1 cellular context compared by ENCODE assay signal in genomic region chr21:14491269-14491681, GRCh38.
TF ChIP-seq lines count a peak whose summit lies in the region.

No MANE protein-coding gene starts in this region.

TF ChIP-seq in K562, 482 proteins besides CTCF, POLR2A, EP300 and RAD21 (continued from another document and continues in another):
- TF ChIP-seq PREB (CRISPR knock-in tag; IDR thresholded peaks at IDR 0.05) (no peak), ZNF311 (CRISPR knock-in tag; IDR thresholded peaks at IDR 0.05) (0 out of 2 replicates have a peak, but pooled peaks have one; percentile 19), PML (IDR thresholded peaks at IDR 0.05; ENCODE audit: low read length) (no peak), KDM1A (IDR thresholded peaks at IDR 0.05) (peak; percentile 81 to 85), CCNT2 (IDR thresholded peaks at IDR 0.05; ENCODE audit: borderline replicate concordance, extremely low read depth, insufficient read length, low read depth, low read length) (peak; percentile 47), SMARCC2 (IDR thresholded peaks at IDR 0.05; ENCODE audit: low read depth) (peak; percentile 48; the same call in 1 of the 2 replicates), CTBP1 (IDR thresholded peaks at IDR 0.05; ENCODE audit: borderline replicate concordance) (no peak; the same call in 1 of the 2 replicates), NFATC3 (IDR thresholded peaks at IDR 0.05) (no peak), POLR2B (IDR thresholded peaks at IDR 0.05; ENCODE audit: low read depth, partially characterized antibody) (peak; percentile 28), ZNF354B (CRISPR knock-in tag; IDR thresholded peaks at IDR 0.05) (no peak), RBM25 (IDR thresholded peaks at IDR 0.05; ENCODE audit: low read depth, low read length, severe bottlenecking) (peak; percentile 73), NKRF (IDR thresholded peaks at IDR 0.05; ENCODE audit: borderline replicate concordance) (no peak), RBM39 (optimal IDR thresholded peaks at IDR 0.05; ENCODE audit: low read depth, low read length) (no peak), ZNF23 (CRISPR knock-in tag; IDR thresholded peaks at IDR 0.05) (no peak), MECOM (CRISPR knock-in tag; IDR thresholded peaks at IDR 0.05) (no peak), HES1 (IDR thresholded peaks at IDR 0.05; ENCODE audit: low read depth) (peak; percentile 25; the same call in 1 of the 2 replicates), TRIM24 (IDR thresholded peaks at IDR 0.05) (peak in 1 of 2 experiments; percentile 18; a peak in 1 of 4 replicates), FOS (IDR thresholded peaks at IDR 0.05; ENCODE audit: extremely low read depth, insufficient read length) (no peak), MED1 (CRISPR knock-in tag; IDR thresholded peaks at IDR 0.05; ENCODE audit: borderline replicate concordance) (no peak), E2F8 (IDR thresholded peaks at IDR 0.05; ENCODE audit: low read depth, partially characterized antibody) (peak; percentile 41), ERF (CRISPR knock-in tag; IDR thresholded peaks at IDR 0.05) (no peak), TAL1 (IDR thresholded peaks at IDR 0.05) (peak; percentile 74), BCOR (IDR thresholded peaks at IDR 0.05) (peak; percentile 53; the same call in 1 of the 2 replicates), GATA2 (CRISPR knock-in tag; IDR thresholded peaks at IDR 0.05) (peak; percentile 62; the same call in 1 of the 2 replicates), HDAC1 (IDR thresholded peaks at IDR 0.05) (peak in 1 of 2 experiments; percentile 61; a peak in 1 of 4 replicates), POLR2AphosphoS5 (IDR thresholded peaks at IDR 0.05; ENCODE audit: control insufficient read depth, insufficient read depth, low read depth, low read length) (no peak), SMARCE1 (IDR thresholded peaks at IDR 0.05) (peak; percentile 60), ZNF592 (IDR thresholded peaks at IDR 0.05) (0 out of 2 replicates have a peak, but pooled peaks have one; percentile 16), ZFP30 (CRISPR knock-in tag; IDR thresholded peaks at IDR 0.05; ENCODE audit: borderline replicate concordance) (no peak), HMBOX1 (IDR thresholded peaks at IDR 0.05) (peak; percentile 76), CSDE1 (IDR thresholded peaks at IDR 0.05) (no peak), TCF3 (CRISPR knock-in tag; IDR thresholded peaks at IDR 0.05) (peak; percentile 68), GABPB1 (CRISPR knock-in tag; IDR thresholded peaks at IDR 0.05) (no peak), ZNF41 (CRISPR knock-in tag; conservative IDR thresholded peaks at IDR 0.05) (no peak), ZNF121 (CRISPR knock-in tag; conservative IDR thresholded peaks at IDR 0.05) (peak; percentile 95), AFF1 (IDR thresholded peaks at IDR 0.05; ENCODE audit: low read depth in 1 of 2, partially characterized antibody in 2 of 2) (no peak), NEUROD1 (IDR thresholded peaks at IDR 0.05; ENCODE audit: borderline replicate concordance, low read depth, low read length, partially characterized antibody) (no peak), DPF2 (IDR thresholded peaks at IDR 0.05) (peak; percentile 73), ZBTB34 (CRISPR knock-in tag; IDR thresholded peaks at IDR 0.05) (no peak), NCOR1 (IDR thresholded peaks at IDR 0.05) (peak; percentile 64), RB1 (IDR thresholded peaks at IDR 0.05; ENCODE audit: low read depth) (no peak), ARID1B (IDR thresholded peaks at IDR 0.05) (peak; percentile 81), FOXA3 (CRISPR knock-in tag; conservative IDR thresholded peaks at IDR 0.05 in 1 of 2, IDR thresholded peaks at IDR 0.05 in 1 of 2) (peak in 1 of 2 experiments; percentile 90; a peak in 2 of 4 replicates), ETV5 (CRISPR knock-in tag; IDR thresholded peaks at IDR 0.05; ENCODE audit: low read depth) (peak; percentile 68; the same call in 1 of the 2 replicates), NR1H2 (CRISPR knock-in tag; IDR thresholded peaks at IDR 0.05) (no peak), DIDO1 (tag; IDR thresholded peaks at IDR 0.05; ENCODE audit: low read depth) (no peak), MXD1 (CRISPR knock-in tag; IDR thresholded peaks at IDR 0.05; ENCODE audit: borderline replicate concordance, poor library complexity, severe bottlenecking) (no peak), SOX6 (IDR thresholded peaks at IDR 0.05) (peak; percentile 77; the same call in 1 of the 2 replicates), MYC (IDR thresholded peaks at IDR 0.05; ENCODE audit: low read depth, low read length) (no peak), MYC (CRISPR knock-in tag; IDR thresholded peaks at IDR 0.05; ENCODE audit: borderline replicate concordance, low read depth) (no peak), SREBF2 (CRISPR knock-in tag; IDR thresholded peaks at IDR 0.05) (no peak), KLF10 (CRISPR knock-in tag; IDR thresholded peaks at IDR 0.05) (no peak), TAF15 (IDR thresholded peaks at IDR 0.05; ENCODE audit: low read depth, low read length) (no peak), ETV1 (tag; conservative IDR thresholded peaks at IDR 0.05; ENCODE audit: low read depth) (0 out of 2 replicates have a peak, but pooled peaks have one; percentile 40)
